In genomic region chr19:15018836-15019235, GRCh38 we compare ENCODE assay signal across 1 cellular context. TPM values are rescaled to one million over a fixed set of nuclear protein-coding genes. Genes with fewer than 3 reads are reported as not detected.
"Had no signal": no experiment of that assay in that cellular context is flagged by ENCODE, and none has a peak within 500 bp of the region (broad histone marks: within the 10 kb centered on the region; RNA-seq: fewer than 3 reads in every experiment).

No MANE protein-coding gene starts in this region.

RNA-seq across cellular contexts. Expression of gene CASP14, which starts 30.4 kb away (rescaled TPM):
- polyA plus RNA-seq: SK-N-SH had no signal

RNA-seq across cellular contexts. Expression of gene SLC1A6, which starts 39.2 kb away (rescaled TPM):
- polyA plus RNA-seq: SK-N-SH had no signal
